ENCODE assay signal across 14 cellular contexts in genomic region chr2:168427451-168427850, GRCh38. TPM values are rescaled to one million over a fixed set of nuclear protein-coding genes. Genes with fewer than 3 reads are reported as not detected.
DNase-seq lines count a peak whose midpoint lies in the region; ATAC-seq and TF ChIP-seq lines count a peak whose summit lies in the region.
"Had no signal": no experiment of that assay in that cellular context is flagged by ENCODE, and none has a peak within 500 bp of the region (broad histone marks: within the 10 kb centered on the region; RNA-seq: fewer than 3 reads in every experiment).

No MANE protein-coding gene starts in this region.

- H3K9ac ChIP-seq in smooth muscle cell (ENCODE audit: low read depth), result no peak overlapping the region

- DNase-seq in AG04449 (ENCODE audit: low read depth, low spot score), result peak; percentile 36
- peak; percentile 48 for DNase-seq in HFFc6
- DNase-seq in cardiac fibroblast (ENCODE audit: low read depth in 2 of 2), result peak; percentile 80 to 83
- peak; percentile 18 for DNase-seq in kidney glomerular epithelial cell (lab: John Stamatoyannopoulos, UW)
- no peak for DNase-seq in smooth muscle cell (lab: John Stamatoyannopoulos, UW; ENCODE audit: unreplicated experiment)
- DNase-seq in naive thymus-derived CD8-positive, alpha-beta T cell, result no peak
- DNase-seq in activated effector memory CD4-positive, alpha-beta T cell treated with Interleukin-2 at 50 U/mL for 16 hours, result no peak
- DNase-seq: activated CD8-positive, alpha-beta T cell treated with anti-CD3 and anti-CD28 coated beads, Interleukin-2, amount 10 ng/mL, durations not matched to agents 7 days and 5 days; activated gamma-delta T cell; DMS 273 treated with DMSO at 0.1 percent for 48 hours; NCI-H1048; NCI-H226 had no signal

- no peak overlapping the region for H3K27ac Mint-ChIP-seq in HFFc6
- no peak overlapping the region for H3K27ac Mint-ChIP-seq in naive thymus-derived CD8-positive, alpha-beta T cell
- H3K27ac Mint-ChIP-seq: activated CD8-positive, alpha-beta T cell treated with anti-CD3 and anti-CD28 coated beads, Interleukin-2, amount 10 ng/mL, durations not matched to agents 7 days and 5 days had no signal

- no peaks in the 10 kb centered on the region for H3K79me2 ChIP-seq in smooth muscle cell (ENCODE audit: low read depth)

- no peaks in the 10 kb centered on the region for H3K4me1 ChIP-seq in smooth muscle cell (ENCODE audit: low read depth)

- H3K9me3 Mint-ChIP-seq in HFFc6, result no peaks in the 10 kb centered on the region
- H3K9me3 Mint-ChIP-seq in naive thymus-derived CD8-positive, alpha-beta T cell, result peaks cover 0 to 8% (median 0%) of the 10 kb centered on the region in 9 donors

- no peaks in the 10 kb centered on the region for H4K20me1 ChIP-seq in smooth muscle cell (ENCODE audit: low read depth)

- H3K9me3 ChIP-seq in smooth muscle cell (replicated peaks; ENCODE audit: low read depth), result no peaks in the 10 kb centered on the region

- H3K4me2 ChIP-seq in smooth muscle cell, result no peak overlapping the region

- H3K4me3 Mint-ChIP-seq in HFFc6, result no peak overlapping the region
- H3K4me3 Mint-ChIP-seq in naive thymus-derived CD8-positive, alpha-beta T cell, result no peak overlapping the region
- H3K4me3 Mint-ChIP-seq: activated CD8-positive, alpha-beta T cell treated with anti-CD3 and anti-CD28 coated beads, Interleukin-2, amount 10 ng/mL, durations not matched to agents 7 days and 5 days had no signal

- no peak for ATAC-seq in naive thymus-derived CD8-positive, alpha-beta T cell
- no peak for ATAC-seq in GM19397 (IDR thresholded peaks at IDR 0.05; ENCODE audit: unreplicated experiment)
- ATAC-seq: activated CD8-positive, alpha-beta T cell treated with anti-CD3 and anti-CD28 coated beads, Interleukin-2, amount 10 ng/mL, durations not matched to agents 7 days and 5 days had no signal

- H3K27me3 Mint-ChIP-seq in HFFc6 (ENCODE audit: insufficient read depth), result peaks cover 5% of the 10 kb centered on the region
- no peaks in the 10 kb centered on the region for H3K27me3 Mint-ChIP-seq in naive thymus-derived CD8-positive, alpha-beta T cell

- H3F3A ChIP-seq in smooth muscle cell (ENCODE audit: low read depth), result no peaks in the 10 kb centered on the region

- no peaks in the 10 kb centered on the region for H3K36me3 ChIP-seq in smooth muscle cell (ENCODE audit: low read depth)
- H3K36me3 ChIP-seq: cardiac muscle cell had no signal

- H3K4me3 ChIP-seq in AG04449 (ENCODE audit: low read depth, low read length) (no peak overlapping the region), cardiac fibroblast (replicated peaks in 1 of 2; ENCODE audit: low read depth in 2 of 2, low read length in 2 of 2) (no peak overlapping the region), smooth muscle cell (no peak overlapping the region)
- H3K4me3 ChIP-seq: cardiac muscle cell had no signal

- WGBS in smooth muscle cell (ENCODE audit: low lambda C conversion rate), result 19% methylated on average over 3 of the region's 3 CpGs

- POLR2A ChIA-PET in AG04449 (lab: Yijun Ruan, JAX), result no interaction called here
- POLR2A ChIA-PET in naive thymus-derived CD8-positive, alpha-beta T cell (lab: Charles Lee), result interaction anchor here (1.5 kb wide), 1 partner anchor 24 kb away, joined by 3 read pairs; no protein-coding TSS in a partner anchor

- H3K27me3 ChIP-seq in smooth muscle cell (ENCODE audit: low read depth), result no peaks in the 10 kb centered on the region
- H3K27me3 ChIP-seq: cardiac muscle cell had no signal

- TF ChIP-seq CTCF in AG04449 (IDR thresholded peaks at IDR 0.05; ENCODE audit: insufficient read depth, low read length, missing control alignments) (no peak), HFFc6 (IDR thresholded peaks at IDR 0.05) (no peak), cardiac fibroblast (IDR thresholded peaks at IDR 0.05; ENCODE audit: low read depth, low read length) (no peak), smooth muscle cell (IDR thresholded peaks at IDR 0.05; ENCODE audit: borderline replicate concordance, insufficient read depth, poor library complexity, severe bottlenecking) (no peak)

- H2AFZ ChIP-seq in smooth muscle cell (ENCODE audit: low read depth), result no peak overlapping the region

- CTCF ChIA-PET in AG04449 (lab: Yijun Ruan, JAX), result interaction anchor here (1.1 kb wide), 1 partner anchor 80 kb away, joined by 3 read pairs; no protein-coding TSS in a partner anchor

- no peaks in the 10 kb centered on the region for H3K36me3 Mint-ChIP-seq in HFFc6 (ENCODE audit: low read depth)
- peaks cover 0 to 8% (median 0%) of the 10 kb centered on the region in 3 donors for H3K36me3 Mint-ChIP-seq in naive thymus-derived CD8-positive, alpha-beta T cell

- no peaks in the 10 kb centered on the region; the same call in 1 of the 2 replicates for H3K4me1 Mint-ChIP-seq in HFFc6 (ENCODE audit: low read depth)
- peaks cover 30 to 55% (median 41%) of the 10 kb centered on the region in 4 donors for H3K4me1 Mint-ChIP-seq in naive thymus-derived CD8-positive, alpha-beta T cell

- H3K27ac ChIP-seq in smooth muscle cell (ENCODE audit: low read depth), result no peak overlapping the region
- H3K27ac ChIP-seq: cardiac muscle cell had no signal

RNA-seq across cellular contexts. Expression of gene CERS6, which starts 28.6 kb away (rescaled TPM):
- total RNA-seq in HFFc6 (2021; fragmentation: NEBNext Ultra II Directional; extraction: Animal tissue kit (Norgen Biotek cat#: 25700)), result 1 to 10 TPM; 6.2 to 9.9 (median 7.5) TPM
- total RNA-seq in smooth muscle cell, result 26.6 and 28.1 TPM in 2 replicates
- 9.2 and 10.7 TPM in 2 replicates for polyA plus RNA-seq in smooth muscle cell
- total RNA-seq in naive thymus-derived CD8-positive, alpha-beta T cell, result 10 to 100 TPM; 28.9 to 29.3 TPM
- polyA plus RNA-seq in naive thymus-derived CD8-positive, alpha-beta T cell, result 10 to 100 TPM in 2 of 3 donors, 1 to 10 TPM in 1; 9.5 to 17.4 (median 10.8) TPM

Comparison
In these comparisons a context has a peak if more than half of its experiments do, and no peak if none do; other contexts are left out.
1. DNase-seq: peak in AG04449 (single experiment), HFFc6 (single experiment), cardiac fibroblast (2 of 2) and kidney glomerular epithelial cell (single experiment); none in smooth muscle cell (single experiment), naive thymus-derived CD8-positive, alpha-beta T cell (0 of 10) and activated effector memory CD4-positive, alpha-beta T cell treated with Interleukin-2 at 50 U/mL for 16 hours (single experiment).